In the genomic region with DNA sequence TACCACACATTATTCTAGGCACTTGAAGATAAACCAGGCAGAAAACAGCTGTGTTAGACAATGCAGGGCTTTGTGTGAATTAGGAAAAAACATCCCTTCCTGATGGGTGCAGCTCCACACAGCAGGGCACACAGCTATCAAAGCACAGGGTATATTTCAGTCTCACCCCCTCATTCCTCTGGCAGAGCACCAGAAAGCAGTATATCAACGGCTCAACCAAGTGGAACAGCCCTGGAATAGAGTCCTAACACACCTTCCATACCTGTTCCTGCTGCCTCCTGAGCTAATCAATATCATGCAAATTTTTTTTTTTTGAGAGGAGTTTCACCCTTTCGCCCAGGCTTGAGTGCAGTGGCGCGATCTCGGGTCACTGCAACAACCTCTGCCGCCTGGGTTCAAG, we compare ENCODE assay signal across 22 cellular contexts. TPM values are rescaled to one million over a fixed set of nuclear protein-coding genes. Genes with fewer than 3 reads are reported as not detected.
DNase-seq lines count a peak whose midpoint lies in the region; ATAC-seq and TF ChIP-seq lines count a peak whose summit lies in the region.
"Had no signal": no experiment of that assay in that cellular context is flagged by ENCODE, and none has a peak within 500 bp of the region (broad histone marks: within the 10 kb centered on the region; RNA-seq: fewer than 3 reads in every experiment).

No MANE protein-coding gene starts in this region.

- TF ChIP-seq CTCF in neutrophil (IDR thresholded peaks at IDR 0.05) (no peak), osteoblast (IDR thresholded peaks at IDR 0.05; ENCODE audit: extremely low read depth, low read depth, low read length) (no peak), mammary epithelial cell (conservative IDR thresholded peaks at IDR 0.05 in 1 of 2, IDR thresholded peaks at IDR 0.05 in 1 of 2; ENCODE audit: extremely low read depth in 1 of 2, insufficient read depth in 1 of 2, low read depth in 1 of 2, low read length in 2 of 2) (no peak)

- H3K4me3 ChIP-seq in neutrophil (ENCODE audit: low read depth in 1 of 2, low read length in 1 of 2) (no peak overlapping the region), osteoblast (ENCODE audit: insufficient read depth, low read length) (no peak overlapping the region), mammary epithelial cell (replicated peaks in 1 of 3; ENCODE audit: insufficient read depth in 1 of 3, low read depth in 2 of 3, low read length in 3 of 3) (no peak overlapping the region)
- H3K4me3 ChIP-seq: colonic mucosa, neural progenitor cell, SJSA1, uterus had no signal

- no peak for ATAC-seq in GM21717 (IDR thresholded peaks at IDR 0.05; ENCODE audit: unreplicated experiment)
- ATAC-seq: PC-3, T-helper 17 cell had no signal

- H4K20me1 ChIP-seq in osteoblast (ENCODE audit: insufficient read depth, low read length) (no peaks in the 10 kb centered on the region), mammary epithelial cell (ENCODE audit: insufficient read depth, low read length) (no peaks in the 10 kb centered on the region)

- peaks cover 32% of the 10 kb centered on the region for H3K36me3 ChIP-seq in neutrophil
- H3K36me3 ChIP-seq in osteoblast (ENCODE audit: insufficient read depth, low read length) = peaks cover 3% of the 10 kb centered on the region
- peaks cover 7% of the 10 kb centered on the region for H3K36me3 ChIP-seq in mammary epithelial cell (ENCODE audit: insufficient read depth, low read length)
- H3K36me3 ChIP-seq: brain microvascular endothelial cell, colonic mucosa, neural progenitor cell, SJSA1, uterus, WERI-Rb-1 had no signal

- H3K4me1 ChIP-seq in neutrophil (ENCODE audit: control insufficient read depth in 1 of 2, insufficient read depth in 1 of 2, low read depth in 1 of 2, low read length in 1 of 2) = peaks cover 26 to 77% of the 10 kb centered on the region in 2 experiments
- H3K4me1 ChIP-seq in osteoblast (ENCODE audit: insufficient read depth, low read length) = no peaks in the 10 kb centered on the region
- peaks cover 7% of the 10 kb centered on the region for H3K4me1 ChIP-seq in mammary epithelial cell (ENCODE audit: insufficient read depth, low read length)
- H3K4me1 ChIP-seq: colonic mucosa, neural progenitor cell, SJSA1, uterus had no signal

- H3K79me2 ChIP-seq in osteoblast (ENCODE audit: insufficient read depth, low read length) (peaks cover 48% of the 10 kb centered on the region), mammary epithelial cell (ENCODE audit: insufficient read depth, low read length) (peaks cover 35% of the 10 kb centered on the region)

- no peak overlapping the region for H2AFZ ChIP-seq in osteoblast (ENCODE audit: low read length)
- H2AFZ ChIP-seq in mammary epithelial cell (ENCODE audit: low read depth, low read length) = no peak overlapping the region
- H2AFZ ChIP-seq: neural progenitor cell had no signal

- BruUV-seq in mammary epithelial cell (replicated peaks; lab: Mats Ljungman, UMichigan) = no TSS peak

- DNase-seq in ACHN (peak; percentile 17), NCI-H128 (lab: John Stamatoyannopoulos, UW; ENCODE audit: unreplicated experiment) (peak; percentile 24), NCI-H69 (lab: John Stamatoyannopoulos, UW) (peak; percentile 74), osteoblast (ENCODE audit: insufficient read length, low spot score, missing footprints) (no peak), mammary epithelial cell (no peak)
- no peak for DNase-seq in effector CD4-positive, alpha-beta T cell
- DNase-seq: activated CD4-positive, alpha-beta T cell treated with anti-CD3 and anti-CD28 coated beads, Interleukin-2, amount 50 U/mL, for 48 hours; activated gamma-delta T cell; brain microvascular endothelial cell; NCI-H146; NCI-H748 treated with DMSO at 0.1 percent for 48 hours; PC-3; stimulated activated CD8-positive, alpha-beta memory T cell treated with anti-CD3 and anti-CD28 coated beads, Interleukin-4, amount 100 ng/mL, for 48 hours; T-helper 17 cell had no signal

- H3K9me3 ChIP-seq in neutrophil = no peaks in the 10 kb centered on the region
- no peaks in the 10 kb centered on the region for H3K9me3 ChIP-seq in osteoblast (ENCODE audit: low read depth, low read length)
- no peaks in the 10 kb centered on the region for H3K9me3 ChIP-seq in mammary epithelial cell (replicated peaks; ENCODE audit: insufficient read depth, low read length)
- H3K9me3 ChIP-seq: colonic mucosa, left ventricle myocardium inferior, SJSA1, uterus had no signal

- dilution Hi-C loops in mammary epithelial cell (cut with HindIII; ENCODE audit: low sequenced_read_pairs) = no loop called here

- H3K4me2 ChIP-seq in osteoblast (ENCODE audit: insufficient read depth, low read length) = no peak overlapping the region
- H3K4me2 ChIP-seq in mammary epithelial cell (ENCODE audit: insufficient read depth, low read depth, low read length) = no peak overlapping the region
- H3K4me2 ChIP-seq: neural progenitor cell had no signal

- WGBS in mammary epithelial cell (ENCODE audit: low coverage, missing lambda C conversion rate) = 81% methylated on average over 3 of the region's 6 CpGs

- H3K27me3 ChIP-seq in neutrophil = no peaks in the 10 kb centered on the region
- H3K27me3 ChIP-seq in osteoblast (ENCODE audit: insufficient read depth, low read length) = no peaks in the 10 kb centered on the region
- H3K27me3 ChIP-seq in mammary epithelial cell (ENCODE audit: insufficient read depth, low read length) = no peaks in the 10 kb centered on the region
- H3K27me3 ChIP-seq: brain microvascular endothelial cell, colonic mucosa, neural progenitor cell, SJSA1, uterus had no signal

- intact Hi-C loops in mammary epithelial cell (cut with micrococcal nuclease) = no loop called here

- H3K9ac ChIP-seq in mammary epithelial cell (ENCODE audit: insufficient read depth, low read length) = no peak overlapping the region
- H3K9ac ChIP-seq: neural progenitor cell had no signal

- in situ Hi-C loops in ACHN (cut with HindIII; ENCODE audit: low pct_ligation_motif_present, low pct_unique_long_range_greater_than_20kb, low sequenced_read_pairs) = no loop called here
- in situ Hi-C loops in mammary epithelial cell (cut with MboI; ENCODE audit: low sequenced_read_pairs in 2 of 2) = no loop called here

- H3K27ac ChIP-seq in neutrophil = peak overlapping the region; percentile 43
- no peak overlapping the region for H3K27ac ChIP-seq in osteoblast (ENCODE audit: low read depth, low read length)
- H3K27ac ChIP-seq in mammary epithelial cell (ENCODE audit: insufficient read depth, low read depth, low read length) = no peak overlapping the region
- H3K27ac ChIP-seq: brain microvascular endothelial cell, colonic mucosa, neural progenitor cell, SJSA1, WERI-Rb-1 had no signal

- CTCF ChIA-PET in mammary epithelial cell (lab: Charles Lee; ENCODE audit: low non-redundant PET) = interaction anchor here (0.6 kb wide), 1 partner anchor 9 kb away, joined by 5 read pairs; no protein-coding TSS in a partner anchor

RNA-seq across cellular contexts. Expression of gene LYST, which starts 32.1 kb away (rescaled TPM):
- total RNA-seq in osteoblast (63.0 and 86.0 TPM in 2 replicates), mammary epithelial cell (10 to 100 TPM; 27.6 to 50.5 TPM)
- polyA plus RNA-seq in mammary epithelial cell = 6.1 TPM
- polyA minus RNA-seq in mammary epithelial cell = 53.0 TPM

Comparison
In these comparisons a context has a peak if more than half of its experiments do, and no peak if none do; other contexts are left out.
1. DNase-seq: peak in ACHN (single experiment), NCI-H128 (single experiment) and NCI-H69 (single experiment); none in effector CD4-positive, alpha-beta T cell (single experiment), osteoblast (single experiment) and mammary epithelial cell (single experiment).